ENCODE assay signal across 9 cellular contexts in genomic region chr14:101791919-101792572, GRCh38. TPM values are rescaled to one million over a fixed set of nuclear protein-coding genes. Genes with fewer than 3 reads are reported as not detected.
DNase-seq lines count a peak whose midpoint lies in the region; ATAC-seq, FAIRE-seq and TF ChIP-seq lines count a peak whose summit lies in the region.
"Had no signal": no experiment of that assay in that cellular context is flagged by ENCODE, and none has a peak within 500 bp of the region (broad histone marks: within the 10 kb centered on the region; RNA-seq: fewer than 3 reads in every experiment).

No MANE protein-coding gene starts in this region.

- POLR2A ChIA-PET in Panc1 (lab: Charles Lee) (no interaction called here), endothelial cell of umbilical vein (lab: Charles Lee) (no interaction called here)

- peak overlapping the region; percentile 59 for H2AFZ ChIP-seq in endothelial cell of umbilical vein (ENCODE audit: low read depth, low read length)

- H3K36me3 ChIP-seq in Panc1 (ENCODE audit: control insufficient read depth, insufficient read depth, low read length): no peaks in the 10 kb centered on the region
- no peaks in the 10 kb centered on the region for H3K36me3 ChIP-seq in endothelial cell of umbilical vein (ENCODE audit: control insufficient read depth in 2 of 2, extremely low read depth in 1 of 2, insufficient read depth in 2 of 2, low read length in 2 of 2)
- no peaks in the 10 kb centered on the region for H3K36me3 ChIP-seq in rectal smooth muscle tissue (ENCODE audit: control insufficient read depth, insufficient read depth, low read length)

- peak overlapping the region; percentile 93 for H3K4me2 ChIP-seq in endothelial cell of umbilical vein (ENCODE audit: insufficient read depth, low read length)

- no peak for TF ChIP-seq CTCF in Panc1 (IDR thresholded peaks at IDR 0.05)
- no peak for TF ChIP-seq CTCF in endothelial cell of umbilical vein (IDR thresholded peaks at IDR 0.05; ENCODE audit: extremely low read depth in 1 of 2, insufficient read depth in 1 of 2, low read depth in 1 of 2, low read length in 2 of 2)

- dilution Hi-C loops in endothelial cell of umbilical vein (cut with MboI; ENCODE audit: extremely low pct_ligation_motif_present, low sequenced_read_pairs): no loop called here

- H3K9ac ChIP-seq in endothelial cell of umbilical vein (replicated peaks; ENCODE audit: extremely low read depth, insufficient read depth, low read length): peak overlapping the region; percentile 31
- H3K9ac ChIP-seq in rectal smooth muscle tissue (ENCODE audit: low read length): no peak overlapping the region

- BruUV-seq in Panc1 (replicated peaks; lab: Mats Ljungman, UMichigan) (no TSS peak), endothelial cell of umbilical vein (replicated peaks; lab: Mats Ljungman, UMichigan) (no TSS peak)

- peak; percentile 49 for DNase-seq in DMS 273 (lab: John Stamatoyannopoulos, UW; ENCODE audit: unreplicated experiment)
- DNase-seq in DMS 273 treated with DMSO at 0.1 percent for 48 hours (lab: John Stamatoyannopoulos, UW): no peak
- no peak for DNase-seq in Panc1 (ENCODE audit: low read depth, low spot score)
- DNase-seq in endothelial cell of umbilical vein (ENCODE audit: low read depth, low spot score): peak; percentile 63
- no peak for DNase-seq in KBM-7
- no peak for DNase-seq in GM19238 (ENCODE audit: insufficient read length, low spot score)

- H3K27ac ChIP-seq in Panc1 (ENCODE audit: low read length) (peak overlapping the region; percentile 8; the same call in 1 of the 2 replicates), endothelial cell of umbilical vein (ENCODE audit: insufficient read depth, low read depth, low read length) (no peak overlapping the region), rectal smooth muscle tissue (ENCODE audit: low read depth, low read length) (peak overlapping the region; percentile 70)
- H3K27ac ChIP-seq: 22Rv1 had no signal

- H4K20me1 ChIP-seq in endothelial cell of umbilical vein (replicated peaks; ENCODE audit: control insufficient read depth, extremely low read depth, insufficient read depth, low read length): no peaks in the 10 kb centered on the region

- TF ChIP-seq POLR2A in endothelial cell of umbilical vein (IDR thresholded peaks at IDR 0.05; ENCODE audit: low read depth, low read length): no peak

- no peaks in the 10 kb centered on the region for H3K79me2 ChIP-seq in endothelial cell of umbilical vein (ENCODE audit: control insufficient read depth, insufficient read depth, low read length)

- FAIRE-seq in endothelial cell of umbilical vein (lab: Jason Lieb, UNC): peak; percentile 59

- in situ Hi-C loops in Panc1 (cut with HindIII; ENCODE audit: low pct_unique_long_range_greater_than_20kb, low sequenced_read_pairs) (no loop called here), KBM-7 (cut with MboI; ENCODE audit: low pct_unique_long_range_greater_than_20kb, low sequenced_read_pairs) (no loop called here)

- H3K9me3 ChIP-seq in Panc1 (ENCODE audit: control insufficient read depth, insufficient read depth, low read depth, low read length): no peaks in the 10 kb centered on the region
- no peaks in the 10 kb centered on the region for H3K9me3 ChIP-seq in endothelial cell of umbilical vein (replicated peaks; ENCODE audit: control insufficient read depth, insufficient read depth, low read length)

- no peaks in the 10 kb centered on the region for H3K27me3 ChIP-seq in Panc1 (ENCODE audit: control insufficient read depth, insufficient read depth, low read length)
- H3K27me3 ChIP-seq in endothelial cell of umbilical vein (ENCODE audit: control insufficient read depth in 2 of 2, insufficient read depth in 2 of 2, low read length in 2 of 2): peaks cover 3 to 8% of the 10 kb centered on the region in 2 experiments
- H3K27me3 ChIP-seq in rectal smooth muscle tissue (ENCODE audit: control insufficient read depth, insufficient read depth, low read length): no peaks in the 10 kb centered on the region

- intact Hi-C loops in Panc1 (cut with micrococcal nuclease; ENCODE audit: unreplicated experiment) (no loop called here), endothelial cell of umbilical vein (cut with micrococcal nuclease) (no loop called here)

- H3K9me1 ChIP-seq in endothelial cell of umbilical vein (replicated peaks; ENCODE audit: control insufficient read depth, extremely low read depth, insufficient read depth, low read length): no peaks in the 10 kb centered on the region

- no peak for ATAC-seq in Panc1
- ATAC-seq in GM19452 (IDR thresholded peaks at IDR 0.05; ENCODE audit: unreplicated experiment): no peak

- no peaks in the 10 kb centered on the region for H3K4me1 ChIP-seq in Panc1 (ENCODE audit: control insufficient read depth, insufficient read depth, low read length)
- peaks cover 4% of the 10 kb centered on the region for H3K4me1 ChIP-seq in endothelial cell of umbilical vein (ENCODE audit: control insufficient read depth, extremely low read depth, insufficient read depth, low read length)
- peaks cover 13% of the 10 kb centered on the region for H3K4me1 ChIP-seq in rectal smooth muscle tissue (ENCODE audit: control insufficient read depth, insufficient read depth, low read length)

- H3K4me3 ChIP-seq in Panc1 (ENCODE audit: low read depth in 2 of 2, low read length in 2 of 2) (peak overlapping the region in 1 of 2 experiments; percentile 20; a peak in 2 of 4 replicates), endothelial cell of umbilical vein (replicated peaks in 1 of 3; ENCODE audit: insufficient read depth in 1 of 3, low read depth in 1 of 3, low read length in 3 of 3) (peak overlapping the region in 2 of 3 experiments; percentile 32 to 63), rectal smooth muscle tissue (ENCODE audit: low read length) (peak overlapping the region; percentile 22)

- CTCF ChIA-PET in Panc1 (lab: Charles Lee): no interaction called here
- CTCF ChIA-PET in endothelial cell of umbilical vein (lab: Charles Lee): interaction anchor here (1.2 to 2.8 kb wide), 5 partner anchors 11 to 162 kb away, joined by 4 to 19 read pairs (median 5); no protein-coding TSS in a partner anchor

TF ChIP-seq in endothelial cell of umbilical vein, 7 proteins besides CTCF, POLR2A, EP300 and RAD21:
- TF ChIP-seq EZH2 (IDR thresholded peaks at IDR 0.05; ENCODE audit: borderline replicate concordance, low read depth, low read length, severe bottlenecking) (no peak), GATA2 (IDR thresholded peaks at IDR 0.05; ENCODE audit: insufficient read depth, insufficient read length, low read depth, low read length) (peak; percentile 15)

RNA-seq across cellular contexts. Expression of gene PPP2R5C, which starts 30.5 kb away (rescaled TPM):
- total RNA-seq in Panc1 (2021; ENCODE audit: unreplicated experiment): 80.3 TPM
- 35.3 TPM for polyA plus RNA-seq in Panc1 (2012; ENCODE audit: insufficient read length)
- 83.6 and 89.0 TPM in 2 replicates for total RNA-seq in endothelial cell of umbilical vein
- 34.7 and 42.6 TPM in 2 replicates for polyA plus RNA-seq in endothelial cell of umbilical vein
- polyA plus RNA-seq in endothelial cell of umbilical vein (2011; cell fraction: cytosol; rRNA removed): 49.8 and 53.8 TPM in 2 replicates
- polyA plus RNA-seq in endothelial cell of umbilical vein (2011; cell fraction: nucleus; rRNA removed): 71.6 and 77.2 TPM in 2 replicates
- 47.8 and 67.8 TPM in 2 replicates for polyA plus RNA-seq in endothelial cell of umbilical vein (2012)
- 99.7 and 116 TPM in 2 replicates for polyA minus RNA-seq in endothelial cell of umbilical vein
- 86.8 TPM for polyA minus RNA-seq in endothelial cell of umbilical vein (2011; cell fraction: cytosol; rRNA and poly(A)+ RNA removed)
- polyA minus RNA-seq in endothelial cell of umbilical vein (2011; cell fraction: nucleus; rRNA and poly(A)+ RNA removed): 88.1 and 97.8 TPM in 2 replicates

Comparison
In these comparisons a context has a peak if more than half of its experiments do, and no peak if none do; other contexts are left out.
1. DNase-seq: peak in DMS 273 (single experiment) and endothelial cell of umbilical vein (single experiment); none in DMS 273 treated with DMSO at 0.1 percent for 48 hours (single experiment), Panc1 (single experiment), KBM-7 (single experiment) and GM19238 (single experiment).